Comparison of ENCODE assay signal across 25 cellular contexts in genomic region chr13:37148501-37148900, GRCh38. TPM values are rescaled to one million over a fixed set of nuclear protein-coding genes. Genes with fewer than 3 reads are reported as not detected.
"Had no signal": no experiment of that assay in that cellular context is flagged by ENCODE, and none has a peak within 500 bp of the region (broad histone marks: within the 10 kb centered on the region; RNA-seq: fewer than 3 reads in every experiment).

No MANE protein-coding gene starts in this region.

- H3K4me3 ChIP-seq: lung, sigmoid colon, spleen, testis, upper lobe of right lung had no signal

- H3K9me3 ChIP-seq: sigmoid colon, spleen, testis, upper lobe of right lung had no signal

- ATAC-seq: activated CD8-positive, alpha-beta T cell treated with anti-CD3 and anti-CD28 coated beads for 36 hours; activated T-helper 17 cell treated with anti-CD3 and anti-CD28 coated beads, Interleukin-2, amount 50 U/mL, for 72 hours; left lobe of liver; stimulated activated memory B cell treated with anti-CD40 and anti-IgM and Interleukin-4, amounts not matched to agents 10 μg/mL and 1 μg/mL and 100 μg/mL, for 72 hours; upper lobe of right lung had no signal

- H3K27me3 ChIP-seq: sigmoid colon, spleen, testis, upper lobe of right lung had no signal

- H3K36me3 ChIP-seq: sigmoid colon, spleen, upper lobe of right lung had no signal

- DNase-seq: activated CD4-positive, alpha-beta T cell treated with anti-CD3 and anti-CD28 coated beads, Interleukin-2, amount 10 ng/mL, durations not matched to agents 24 days and 14 days; activated CD8-positive, alpha-beta T cell treated with anti-CD3 and anti-CD28 coated beads for 36 hours; activated naive CD4-positive, alpha-beta T cell treated with Interleukin-2 at 50 U/mL for 16 hours; activated T-cell treated with anti-CD3 and anti-CD28 coated beads, Interleukin-2, amount 50 U/mL, for 1 hour; aorta; cerebellar nuclear complex; effector CD4-positive, alpha-beta T cell; hippocampal formation; kidney; posterior cingulate gyrus; sigmoid colon; spleen; stimulated activated CD4-positive, alpha-beta T cell treated with anti-CD3 and anti-CD28 coated beads, Interleukin-4, amount 100 ng/mL, for 4 hours; T1000; testis; upper lobe of right lung had no signal

RNA-seq across cellular contexts. Expression of gene CSNK1A1L, which starts 43.0 kb away (rescaled TPM):
- total RNA-seq: activated CD4-positive, alpha-beta T cell treated with anti-CD3 and anti-CD28 coated beads, Interleukin-2, amount 10 ng/mL, durations not matched to agents 24 days and 14 days; activated CD8-positive, alpha-beta T cell treated with anti-CD3 and anti-CD28 coated beads for 36 hours; activated T-helper 17 cell treated with anti-CD3 and anti-CD28 coated beads, Interleukin-2, amount 50 U/mL, for 72 hours; aorta; bronchial epithelial cell; fibroblast of villous mesenchyme; glomerular endothelial cell; kidney; left lobe of liver; lung; renal cortical epithelial cell; sigmoid colon; spleen; T-helper 1 cell treated with Interleukin-12 subunit alpha and Interleukin-12 subunit beta and Interleukin-4 antibody, amounts not matched to agents 30 ng/mL and 1 ng/mL, for 36 hours; upper lobe of right lung had no signal
